ENCODE assay signal across 1 cellular context in genomic region chr9:127715443-127716337, GRCh38.
TF ChIP-seq lines count a peak whose summit lies in the region.

PTRH1 (minus strand) TSS chr9:127715663; CDS start chr9:127715639, 24 bp downstream.
TTC16 (plus strand) TSS chr9:127716079; CDS start chr9:127716146, 67 bp downstream.

TF ChIP-seq in K562, 482 proteins besides CTCF, POLR2A, EP300 and RAD21 (continued from another document and continues in another):
- TF ChIP-seq NCOA2 (IDR thresholded peaks at IDR 0.05; ENCODE audit: partially characterized antibody in 2 of 2) (peak in 1 of 2 experiments; percentile 93), YY1 (IDR thresholded peaks at IDR 0.05; ENCODE audit: borderline replicate concordance in 1 of 3, control insufficient read depth in 1 of 3, extremely low read depth in 1 of 3, insufficient read depth in 3 of 3, insufficient read length in 1 of 3, insufficient replicate concordance in 2 of 3, low read depth in 1 of 3, low read length in 2 of 3) (peak; percentile 99 to 100 (median 100)), GMEB1 (CRISPR knock-in tag; IDR thresholded peaks at IDR 0.05) (peak; percentile 73), RAD51 (IDR thresholded peaks at IDR 0.05; ENCODE audit: borderline replicate concordance, low read depth) (no peak), THRB (CRISPR knock-in tag; conservative IDR thresholded peaks at IDR 0.05) (0 out of 2 replicates have a peak, but pooled peaks have one; percentile 5), TAF15 (IDR thresholded peaks at IDR 0.05; ENCODE audit: low read depth, low read length) (no peak), E2F6 (IDR thresholded peaks at IDR 0.05; ENCODE audit: borderline replicate concordance in 1 of 2, extremely low read depth in 1 of 2, insufficient read depth in 1 of 2, insufficient read length in 1 of 2, low read depth in 1 of 2, low read length in 1 of 2, poor library complexity in 1 of 2, severe bottlenecking in 1 of 2) (peak; percentile 63 to 71), ZBTB1 (CRISPR knock-in tag; IDR thresholded peaks at IDR 0.05; ENCODE audit: borderline replicate concordance, low read depth) (peak; percentile 38; the same call in 1 of the 2 replicates), C11orf30 (IDR thresholded peaks at IDR 0.05; ENCODE audit: low read depth) (peak; percentile 47; the same call in 1 of the 2 replicates), CREB3L1 (IDR thresholded peaks at IDR 0.05; ENCODE audit: borderline replicate concordance, low read depth) (0 out of 2 replicates have a peak, but pooled peaks have one; percentile 44), AFF1 (IDR thresholded peaks at IDR 0.05; ENCODE audit: low read depth in 1 of 2, partially characterized antibody in 2 of 2) (no peak), TRIM24 (IDR thresholded peaks at IDR 0.05) (no peak), ZNF224 (CRISPR knock-in tag; IDR thresholded peaks at IDR 0.05) (no peak), JUN (IDR thresholded peaks at IDR 0.05; ENCODE audit: borderline replicate concordance, low read depth, low read length) (peak; percentile 69; the same call in 1 of the 2 replicates), JUN (CRISPR knock-in tag; IDR thresholded peaks at IDR 0.05; ENCODE audit: borderline replicate concordance) (no peak), RBFOX2 (IDR thresholded peaks at IDR 0.05; ENCODE audit: low read depth, low read length) (peak; percentile 81), CSDE1 (IDR thresholded peaks at IDR 0.05) (peak in 1 of 2 experiments; percentile 52; a peak in 1 of 4 replicates), TRIM25 (IDR thresholded peaks at IDR 0.05; ENCODE audit: borderline replicate concordance) (no peak), FOXJ3 (CRISPR knock-in tag; IDR thresholded peaks at IDR 0.05) (no peak), BCOR (IDR thresholded peaks at IDR 0.05) (no peak), ETV1 (tag; conservative IDR thresholded peaks at IDR 0.05; ENCODE audit: low read depth) (peak; percentile 66), ZNF511 (CRISPR knock-in tag; IDR thresholded peaks at IDR 0.05) (peak; percentile 49), CBX1 (IDR thresholded peaks at IDR 0.05; ENCODE audit: low read depth) (no peak), DPF2 (IDR thresholded peaks at IDR 0.05) (no peak), KDM1A (IDR thresholded peaks at IDR 0.05) (no peak), POLR3A (IDR thresholded peaks at IDR 0.05; ENCODE audit: borderline replicate concordance, extremely low read depth, insufficient read depth, insufficient read length) (no peak), MAZ (CRISPR knock-in tag; conservative IDR thresholded peaks at IDR 0.05 in 1 of 2, IDR thresholded peaks at IDR 0.05 in 1 of 2) (peak in 1 of 2 experiments; percentile 79), ZC3H4 (CRISPR knock-in tag; IDR thresholded peaks at IDR 0.05; ENCODE audit: borderline replicate concordance) (no peak), HMGN3 (IDR thresholded peaks at IDR 0.05; ENCODE audit: borderline replicate concordance, extremely low read depth, insufficient read length, low read depth, low read length) (peak; percentile 39), FOXP4 (CRISPR knock-in tag; IDR thresholded peaks at IDR 0.05; ENCODE audit: borderline replicate concordance) (0 out of 2 replicates have a peak, but pooled peaks have one; percentile 32), UBTF (IDR thresholded peaks at IDR 0.05; ENCODE audit: borderline replicate concordance in 1 of 2, low read depth in 2 of 2, low read length in 2 of 2) (0 out of 4 replicates have a peak, but pooled peaks have one; percentile 43 to 50), NCOR1 (IDR thresholded peaks at IDR 0.05) (peak; percentile 93), TAF7 (tag; IDR thresholded peaks at IDR 0.05) (no peak), CXXC5 (CRISPR knock-in tag; IDR thresholded peaks at IDR 0.05) (peak; percentile 98)
- TF ChIP-seq, protein P1, sequence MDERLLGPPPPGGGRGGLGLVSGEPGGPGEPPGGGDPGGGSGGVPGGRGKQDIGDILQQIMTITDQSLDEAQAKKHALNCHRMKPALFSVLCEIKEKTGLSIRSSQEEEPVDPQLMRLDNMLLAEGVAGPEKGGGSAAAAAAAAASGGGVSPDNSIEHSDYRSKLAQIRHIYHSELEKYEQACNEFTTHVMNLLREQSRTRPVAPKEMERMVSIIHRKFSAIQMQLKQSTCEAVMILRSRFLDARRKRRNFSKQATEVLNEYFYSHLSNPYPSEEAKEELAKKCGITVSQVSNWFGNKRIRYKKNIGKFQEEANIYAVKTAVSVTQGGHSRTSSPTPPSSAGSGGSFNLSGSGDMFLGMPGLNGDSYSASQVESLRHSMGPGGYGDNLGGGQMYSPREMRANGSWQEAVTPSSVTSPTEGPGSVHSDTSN (CRISPR knock-in tag; IDR thresholded peaks at IDR 0.05; ENCODE audit: low read depth), result no peak
- TF ChIP-seq, protein P1 (tag; conservative IDR thresholded peaks at IDR 0.05; ENCODE audit: low read depth), result peak; percentile 53
- TF ChIP-seq, protein P2, sequence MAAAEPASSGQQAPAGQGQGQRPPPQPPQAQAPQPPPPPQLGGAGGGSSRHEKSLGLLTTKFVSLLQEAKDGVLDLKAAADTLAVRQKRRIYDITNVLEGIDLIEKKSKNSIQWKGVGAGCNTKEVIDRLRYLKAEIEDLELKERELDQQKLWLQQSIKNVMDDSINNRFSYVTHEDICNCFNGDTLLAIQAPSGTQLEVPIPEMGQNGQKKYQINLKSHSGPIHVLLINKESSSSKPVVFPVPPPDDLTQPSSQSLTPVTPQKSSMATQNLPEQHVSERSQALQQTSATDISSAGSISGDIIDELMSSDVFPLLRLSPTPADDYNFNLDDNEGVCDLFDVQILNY (CRISPR knock-in tag; IDR thresholded peaks at IDR 0.05), result no peak
